Comparison of ENCODE assay signal across 3 cellular contexts in the genomic region with DNA sequence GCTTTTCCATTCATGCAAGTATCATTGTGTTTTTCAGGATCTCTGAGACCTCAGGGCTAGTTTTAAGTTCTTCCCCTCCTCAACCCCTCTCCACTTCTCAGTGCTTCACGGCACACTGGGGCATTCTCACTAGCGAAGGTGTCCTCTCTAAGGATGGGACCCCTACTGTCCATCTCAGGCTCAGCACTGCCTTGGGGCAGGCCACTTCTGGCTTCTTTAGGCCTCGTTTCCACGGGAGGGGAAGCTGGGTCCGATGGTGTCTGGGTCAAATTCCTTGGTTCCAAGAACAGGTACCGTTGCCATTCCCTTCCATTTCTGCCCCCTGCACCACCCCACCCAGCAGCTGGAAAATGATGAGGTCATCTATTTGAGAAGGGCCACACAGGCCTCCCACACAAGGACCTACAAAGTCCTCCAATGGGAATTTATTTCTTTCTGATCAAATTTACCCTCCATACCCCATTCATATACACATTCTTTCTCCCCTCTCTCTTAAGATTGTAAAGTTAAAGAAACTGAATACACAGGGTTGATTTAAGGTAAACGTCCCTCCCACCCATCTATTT.
TF ChIP-seq lines count a peak whose summit lies in the region.

No MANE protein-coding gene starts in this region.

TF ChIP-seq in A549, 52 proteins besides CTCF, POLR2A, EP300 and RAD21 (continued from another document):
- TF ChIP-seq, protein P1, sequence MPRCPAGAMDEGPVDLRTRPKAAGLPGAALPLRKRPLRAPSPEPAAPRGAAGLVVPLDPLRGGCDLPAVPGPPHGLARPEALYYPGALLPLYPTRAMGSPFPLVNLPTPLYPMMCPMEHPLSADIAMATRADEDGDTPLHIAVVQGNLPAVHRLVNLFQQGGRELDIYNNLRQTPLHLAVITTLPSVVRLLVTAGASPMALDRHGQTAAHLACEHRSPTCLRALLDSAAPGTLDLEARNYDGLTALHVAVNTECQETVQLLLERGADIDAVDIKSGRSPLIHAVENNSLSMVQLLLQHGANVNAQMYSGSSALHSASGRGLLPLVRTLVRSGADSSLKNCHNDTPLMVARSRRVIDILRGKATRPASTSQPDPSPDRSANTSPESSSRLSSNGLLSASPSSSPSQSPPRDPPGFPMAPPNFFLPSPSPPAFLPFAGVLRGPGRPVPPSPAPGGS (IDR thresholded peaks at IDR 0.05), result no peak
- TF ChIP-seq TP53 (CRISPR knock-in tag; IDR thresholded peaks at IDR 0.05) (no peak), MAFK (IDR thresholded peaks at IDR 0.05; ENCODE audit: partially characterized antibody) (peak; percentile 37)
- TF ChIP-seq, protein P2, sequence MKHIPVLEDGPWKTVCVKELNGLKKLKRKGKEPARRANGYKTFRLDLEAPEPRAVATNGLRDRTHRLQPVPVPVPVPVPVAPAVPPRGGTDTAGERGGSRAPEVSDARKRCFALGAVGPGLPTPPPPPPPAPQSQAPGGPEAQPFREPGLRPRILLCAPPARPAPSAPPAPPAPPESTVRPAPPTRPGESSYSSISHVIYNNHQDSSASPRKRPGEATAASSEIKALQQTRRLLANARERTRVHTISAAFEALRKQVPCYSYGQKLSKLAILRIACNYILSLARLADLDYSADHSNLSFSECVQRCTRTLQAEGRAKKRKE (CRISPR knock-in tag; IDR thresholded peaks at IDR 0.05; ENCODE audit: low read depth), result no peak
- TF ChIP-seq, protein P3, sequence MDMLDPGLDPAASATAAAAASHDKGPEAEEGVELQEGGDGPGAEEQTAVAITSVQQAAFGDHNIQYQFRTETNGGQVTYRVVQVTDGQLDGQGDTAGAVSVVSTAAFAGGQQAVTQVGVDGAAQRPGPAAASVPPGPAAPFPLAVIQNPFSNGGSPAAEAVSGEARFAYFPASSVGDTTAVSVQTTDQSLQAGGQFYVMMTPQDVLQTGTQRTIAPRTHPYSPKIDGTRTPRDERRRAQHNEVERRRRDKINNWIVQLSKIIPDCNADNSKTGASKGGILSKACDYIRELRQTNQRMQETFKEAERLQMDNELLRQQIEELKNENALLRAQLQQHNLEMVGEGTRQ (IDR thresholded peaks at IDR 0.05), result no peak
TF ChIP-seq in A549: peak in this region for 1.

TF ChIP-seq in GM23338, 12 proteins besides CTCF, POLR2A, EP300 and RAD21:
- no peak for TF ChIP-seq ETS1 (IDR thresholded peaks at IDR 0.05)
- no peak for TF ChIP-seq ZNF114 (CRISPR knock-in tag; IDR thresholded peaks at IDR 0.05)

TF ChIP-seq in WTC11, 78 proteins besides CTCF, POLR2A, EP300 and RAD21 (continued from another document):
- TF ChIP-seq, protein P4, sequence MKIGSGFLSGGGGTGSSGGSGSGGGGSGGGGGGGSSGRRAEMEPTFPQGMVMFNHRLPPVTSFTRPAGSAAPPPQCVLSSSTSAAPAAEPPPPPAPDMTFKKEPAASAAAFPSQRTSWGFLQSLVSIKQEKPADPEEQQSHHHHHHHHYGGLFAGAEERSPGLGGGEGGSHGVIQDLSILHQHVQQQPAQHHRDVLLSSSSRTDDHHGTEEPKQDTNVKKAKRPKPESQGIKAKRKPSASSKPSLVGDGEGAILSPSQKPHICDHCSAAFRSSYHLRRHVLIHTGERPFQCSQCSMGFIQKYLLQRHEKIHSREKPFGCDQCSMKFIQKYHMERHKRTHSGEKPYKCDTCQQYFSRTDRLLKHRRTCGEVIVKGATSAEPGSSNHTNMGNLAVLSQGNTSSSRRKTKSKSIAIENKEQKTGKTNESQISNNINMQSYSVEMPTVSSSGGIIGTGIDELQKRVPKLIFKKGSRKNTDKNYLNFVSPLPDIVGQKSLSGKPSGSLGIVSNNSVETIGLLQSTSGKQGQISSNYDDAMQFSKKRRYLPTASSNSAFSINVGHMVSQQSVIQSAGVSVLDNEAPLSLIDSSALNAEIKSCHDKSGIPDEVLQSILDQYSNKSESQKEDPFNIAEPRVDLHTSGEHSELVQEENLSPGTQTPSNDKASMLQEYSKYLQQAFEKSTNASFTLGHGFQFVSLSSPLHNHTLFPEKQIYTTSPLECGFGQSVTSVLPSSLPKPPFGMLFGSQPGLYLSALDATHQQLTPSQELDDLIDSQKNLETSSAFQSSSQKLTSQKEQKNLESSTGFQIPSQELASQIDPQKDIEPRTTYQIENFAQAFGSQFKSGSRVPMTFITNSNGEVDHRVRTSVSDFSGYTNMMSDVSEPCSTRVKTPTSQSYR (CRISPR knock-in tag; IDR thresholded peaks at IDR 0.05), result no peak
- TF ChIP-seq OVOL2 (CRISPR knock-in tag; IDR thresholded peaks at IDR 0.05; ENCODE audit: borderline replicate concordance), result no peak
- TF ChIP-seq TCF7 (CRISPR knock-in tag; IDR thresholded peaks at IDR 0.05; ENCODE audit: low read depth), result no peak
- no peak for TF ChIP-seq MYBL2 (CRISPR knock-in tag; IDR thresholded peaks at IDR 0.05)
